1 cellular context compared by ENCODE assay signal in the genomic region with DNA sequence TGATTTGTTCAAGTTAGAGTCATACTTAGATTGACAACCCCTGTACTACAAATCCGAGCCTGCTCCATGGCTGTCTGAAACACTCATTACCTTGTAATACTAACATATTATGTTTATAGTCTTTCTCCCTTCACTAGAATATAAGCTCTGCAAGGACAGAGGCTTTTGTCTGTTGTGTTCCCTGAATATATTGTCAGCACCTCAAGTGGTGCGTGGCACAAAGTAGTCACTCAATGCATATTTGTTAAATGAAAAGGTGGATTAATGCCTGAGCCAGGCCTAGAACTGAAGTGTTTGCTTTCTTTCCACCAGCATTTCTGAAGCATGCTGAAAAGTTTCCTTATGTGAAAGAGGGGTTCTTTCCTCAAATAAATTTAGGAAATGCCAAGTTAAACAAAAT.
TF ChIP-seq lines count a peak whose summit lies in the region.

No MANE protein-coding gene starts in this region.

TF ChIP-seq in GM23338, 12 proteins besides CTCF, POLR2A, EP300 and RAD21 (continued from another document):
- TF ChIP-seq ZNF462 (CRISPR knock-in tag; IDR thresholded peaks at IDR 0.05) = no peak
- TF ChIP-seq ZNF331 (CRISPR knock-in tag; IDR thresholded peaks at IDR 0.05; ENCODE audit: low read depth) = no peak
TF ChIP-seq in GM23338: peak in this region for 0.
